ENCODE assay signal across 13 cellular contexts in genomic region chr2:207086136-207086535, GRCh38.
A peak's percentile ranks its signal among the peaks of the same experiment; 100 is the strongest.
DNase-seq lines count a peak whose midpoint lies in the region; ATAC-seq and TF ChIP-seq lines count a peak whose summit lies in the region.
"Had no signal": no experiment of that assay in that cellular context is flagged by ENCODE, and none has a peak within 500 bp of the region (broad histone marks: within the 10 kb centered on the region; RNA-seq: fewer than 3 reads in every experiment).

No MANE protein-coding gene starts in this region.

- H3K27me3 ChIP-seq in dorsolateral prefrontal cortex, result no peaks in the 10 kb centered on the region
- no peaks in the 10 kb centered on the region for H3K27me3 ChIP-seq in left ventricle myocardium inferior (ENCODE audit: low read depth)
- no peaks in the 10 kb centered on the region for H3K27me3 ChIP-seq in gastrocnemius medialis
- H3K27me3 ChIP-seq in adrenal gland, result no peaks in the 10 kb centered on the region
- no peaks in the 10 kb centered on the region for H3K27me3 ChIP-seq in upper lobe of left lung

- no peak overlapping the region for H3K4me3 ChIP-seq in dorsolateral prefrontal cortex
- H3K4me3 ChIP-seq in left ventricle myocardium inferior, result no peak overlapping the region
- no peak overlapping the region for H3K4me3 ChIP-seq in gastrocnemius medialis
- no peak overlapping the region for H3K4me3 ChIP-seq in adrenal gland
- no peak overlapping the region for H3K4me3 ChIP-seq in upper lobe of left lung

- H3K36me3 ChIP-seq in left ventricle myocardium inferior (peaks cover 43% of the 10 kb centered on the region), gastrocnemius medialis (peaks cover 0 to 6% of the 10 kb centered on the region in 2 donors), adrenal gland (replicated peaks in 1 of 2) (peaks cover 0 to 41% of the 10 kb centered on the region in 2 donors), upper lobe of left lung (peaks cover 0 to 43% (median 12%) of the 10 kb centered on the region in 4 donors)

- DNase-seq in NCI-H446 (lab: John Stamatoyannopoulos, UW) (peak; percentile 50 to 82), dorsolateral prefrontal cortex (peak in 1 of 10 donors; percentile 72), left ventricle myocardium inferior (no peak), gastrocnemius medialis (peak; percentile 15 to 16), adrenal gland (no peak), DMS153 treated with DMSO at 0.1 percent for 48 hours (lab: John Stamatoyannopoulos, UW; ENCODE audit: unreplicated experiment) (no peak), upper lobe of left lung (no peak)
- DNase-seq: CD4-positive, alpha-beta T cell; DMS79 treated with DMSO at 0.1 percent for 48 hours; IMR-90; NCI-H1436; NCI-H345 had no signal

- WGBS in adrenal gland, 4 donors, result 91 to 96% (median 93%) methylated on average over 8 of the region's 8 CpGs
- 69 to 76% methylated on average over 8 of the region's 8 CpGs for WGBS in upper lobe of left lung, 2 donors

- H3K27ac ChIP-seq in dorsolateral prefrontal cortex (peak overlapping the region in 46 of 59 donors; percentile 0 to 78 (median 46)), left ventricle myocardium inferior (replicated peaks) (peak overlapping the region; percentile 87), gastrocnemius medialis (peak overlapping the region; percentile 5 to 56 (median 19)), adrenal gland (no peak overlapping the region), upper lobe of left lung (peak overlapping the region in 2 of 4 donors; percentile 13)

- no peak for TF ChIP-seq EP300 in upper lobe of left lung (IDR thresholded peaks at IDR 0.05)

- TF ChIP-seq POLR2A in gastrocnemius medialis (IDR thresholded peaks at IDR 0.05), result no peak
- TF ChIP-seq POLR2A in adrenal gland (IDR thresholded peaks at IDR 0.05), result no peak
- no peak for TF ChIP-seq POLR2A in upper lobe of left lung (IDR thresholded peaks at IDR 0.05)

- intact Hi-C loops in dorsolateral prefrontal cortex (cut with DNase I) (no loop called here), left ventricle myocardium inferior (cut with micrococcal nuclease) (loop anchor here (10.0 kb wide), 1 partner anchor 69 kb away; no protein-coding TSS in a partner anchor), gastrocnemius medialis (cut with DNase I; ENCODE audit: low total_unique reads) (no loop called here), adrenal gland (cut with DNase I) (no loop called here)

- in situ Hi-C loops in gastrocnemius medialis (cut with MboI; ENCODE audit: low sequenced_read_pairs in 4 of 4), result no loop called here

- TF ChIP-seq CTCF in dorsolateral prefrontal cortex (IDR thresholded peaks at IDR 0.05 in 54 of 56, conservative IDR thresholded peaks at IDR 0.05 in 2 of 56; ENCODE audit: low read depth in 1 of 56, partially characterized antibody in 56 of 56) (no peak), left ventricle myocardium inferior (IDR thresholded peaks at IDR 0.05; ENCODE audit: borderline replicate concordance) (no peak), gastrocnemius medialis (IDR thresholded peaks at IDR 0.05 in 4 of 5, conservative IDR thresholded peaks at IDR 0.05 in 1 of 5) (no peak), adrenal gland (IDR thresholded peaks at IDR 0.05) (no peak), upper lobe of left lung (IDR thresholded peaks at IDR 0.05) (no peak)

- H3K4me1 ChIP-seq in left ventricle myocardium inferior, result peaks cover 93% of the 10 kb centered on the region
- H3K4me1 ChIP-seq in gastrocnemius medialis, result peaks cover 15 to 31% of the 10 kb centered on the region in 2 donors
- peaks cover 0 to 27% of the 10 kb centered on the region in 2 donors for H3K4me1 ChIP-seq in adrenal gland (replicated peaks in 1 of 2)
- peaks cover 38 to 55% (median 43%) of the 10 kb centered on the region in 4 donors for H3K4me1 ChIP-seq in upper lobe of left lung

- H3K9me3 ChIP-seq in left ventricle myocardium inferior (replicated peaks) (no peaks in the 10 kb centered on the region), gastrocnemius medialis (no peaks in the 10 kb centered on the region), adrenal gland (replicated peaks in 1 of 3) (no peaks in the 10 kb centered on the region), upper lobe of left lung (no peaks in the 10 kb centered on the region)

- peak; percentile 61 to 75 for ATAC-seq in gastrocnemius medialis
- no peak for ATAC-seq in upper lobe of left lung (ENCODE audit: low FRiP score in 2 of 2)
- no peak for ATAC-seq in HG03139 (IDR thresholded peaks at IDR 0.05; ENCODE audit: unreplicated experiment)

Comparison
In these comparisons a context has a peak if more than half of its experiments do, and no peak if none do; other contexts are left out.
1. DNase-seq: peak in NCI-H446 (2 of 2) and gastrocnemius medialis (2 of 2); none in left ventricle myocardium inferior (single experiment), adrenal gland (0 of 7), DMS153 treated with DMSO at 0.1 percent for 48 hours (single experiment) and upper lobe of left lung (0 of 2).
2. H3K27ac ChIP-seq: peak in dorsolateral prefrontal cortex (46 of 59), left ventricle myocardium inferior (single experiment) and gastrocnemius medialis (4 of 4); none in adrenal gland (0 of 5).
3. ATAC-seq: peak in gastrocnemius medialis (2 of 2); none in upper lobe of left lung (0 of 2) and HG03139 (single experiment).